Comparison of ENCODE assay signal across 2 cellular contexts in the genomic region with DNA sequence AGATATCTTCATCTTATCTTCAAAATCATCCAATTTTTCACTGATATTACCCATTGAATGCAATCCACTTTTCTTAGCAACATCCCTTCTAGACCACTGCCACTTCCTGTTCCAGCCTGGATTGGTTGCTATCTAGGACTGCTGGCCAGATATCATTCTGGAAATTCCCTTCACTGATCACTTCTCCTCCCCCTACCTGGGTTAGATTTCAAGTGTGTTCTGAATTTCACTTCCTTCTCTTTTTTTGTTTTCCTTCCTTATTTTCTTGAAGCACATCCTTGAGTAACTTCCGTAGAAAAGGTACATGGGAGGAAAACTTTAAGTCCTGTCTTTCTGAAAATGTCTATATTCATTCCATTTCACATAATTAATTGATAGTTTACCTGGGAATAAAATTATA.
TF ChIP-seq lines count a peak whose summit lies in the region.

No MANE protein-coding gene starts in this region.

TF ChIP-seq in HEK293, 187 proteins besides CTCF, POLR2A, EP300 and RAD21 (continued from another document):
- TF ChIP-seq ZNF121 (tag by site-specific recombination; IDR thresholded peaks at IDR 0.05): no peak

TF ChIP-seq in H1, 55 proteins besides CTCF, POLR2A, EP300 and RAD21 (continued from another document):
- TF ChIP-seq KDM1A (IDR thresholded peaks at IDR 0.05; ENCODE audit: borderline replicate concordance, low read length): peak; percentile 53; the same call in 1 of the 2 replicates
